8 cellular contexts compared by ENCODE assay signal in genomic region chrX:40097492-40098263, GRCh38. TPM values are rescaled to one million over a fixed set of nuclear protein-coding genes. Genes with fewer than 3 reads are reported as not detected.
DNase-seq lines count a peak whose midpoint lies in the region; ATAC-seq and TF ChIP-seq lines count a peak whose summit lies in the region.

Gene BCOR, minus strand, starts transcription at chrX:40097958. Its CDS starts 20,029 bp downstream, at chrX:40077929.

- intact Hi-C loops in dorsolateral prefrontal cortex (cut with DNase I), result loop anchor here (1.0 to 10.0 kb wide), 4 partner anchors 9 to 363 kb away; no protein-coding TSS in a partner anchor

- H3K4me3 ChIP-seq in BLaER1 (peak within 1 kb of the TSS; percentile 72), dorsolateral prefrontal cortex (peak within 1 kb of the TSS; percentile 49 to 87 (median 72))

- H3K27ac ChIP-seq in BLaER1 (peak within 1 kb of the TSS; percentile 85), dorsolateral prefrontal cortex (peak within 1 kb of the TSS; percentile 29 to 94 (median 87))

- peak; percentile 16 for ATAC-seq in GM21529 (IDR thresholded peaks at IDR 0.05; ENCODE audit: unreplicated experiment)
- no peak for ATAC-seq in HG03571 (IDR thresholded peaks at IDR 0.05; ENCODE audit: unreplicated experiment)

- H3K4me2 ChIP-seq in BLaER1, result peak within 1 kb of the TSS; percentile 93

- H3K27me3 ChIP-seq in BLaER1, result peaks cover 43% of the 10 kb centered on the region
- peaks cover 0 to 98% (median 69%) of the 10 kb centered on the region in 45 donors for H3K27me3 ChIP-seq in dorsolateral prefrontal cortex

- peaks cover 55% of the 10 kb centered on the region for H3K9me3 ChIP-seq in BLaER1

- TF ChIP-seq CTCF in dorsolateral prefrontal cortex (IDR thresholded peaks at IDR 0.05 in 54 of 56, conservative IDR thresholded peaks at IDR 0.05 in 2 of 56; ENCODE audit: low read depth in 1 of 56, partially characterized antibody in 56 of 56), result peak in 13 of 56 donors; percentile 7 to 35 (median 18)

- peaks cover 63% of the 10 kb centered on the region for H3K4me1 ChIP-seq in BLaER1

- peaks cover 11% of the 10 kb centered on the region; the same call in 1 of the 2 replicates for H3K36me3 ChIP-seq in BLaER1

- peaks cover 82% of the 10 kb centered on the region for H4K20me1 ChIP-seq in BLaER1

- peak within 1 kb of the TSS; percentile 80 for H3K9ac ChIP-seq in BLaER1

- DNase-seq in NCI-H2227 treated with DMSO at 0.1 percent for 48 hours (lab: John Stamatoyannopoulos, UW) (peak; percentile 83), dorsolateral prefrontal cortex (peak in 8 of 10 donors; percentile 38 to 75 (median 58)), lung microvascular endothelial cell (ENCODE audit: low read depth in 2 of 2) (peak; percentile 67 to 76)
- peak; percentile 79 for DNase-seq in activated CD4-positive, alpha-beta T cell treated with anti-CD3 and anti-CD28 coated beads for 48 hours
- DNase-seq in stimulated activated CD4-positive, alpha-beta T cell treated with anti-CD3 and anti-CD28 coated beads, TNF-alpha, amount 100 ng/mL, for 24 hours (ENCODE audit: low read depth in 3 of 3), result peak in 2 of 3 experiments; percentile 50 to 72

RNA-seq across cellular contexts. Expression of gene BCOR, which starts in this region (rescaled TPM):
- 10 to 100 TPM; 10.5 to 38.3 (median 19.7) TPM for total RNA-seq in dorsolateral prefrontal cortex
- total RNA-seq in lung microvascular endothelial cell, result 8.1 and 16.1 TPM in 2 replicates
